1 cellular context compared by ENCODE assay signal in genomic region chr5:179407191-179408175, GRCh38.
TF ChIP-seq lines count a peak whose summit lies in the region.

No MANE protein-coding gene starts in this region.

TF ChIP-seq in SK-N-SH treated with all-trans-retinoic acid at 6 μM for 48 hours, 23 proteins besides CTCF, POLR2A, EP300 and RAD21 (continued from another document):
- TF ChIP-seq TSHZ2 (CRISPR knock-in tag; IDR thresholded peaks at IDR 0.05) (no peak), TOX (CRISPR knock-in tag; IDR thresholded peaks at IDR 0.05; ENCODE audit: borderline replicate concordance) (no peak), CSRNP3 (CRISPR knock-in tag; IDR thresholded peaks at IDR 0.05) (no peak)
